ENCODE assay signal across 15 cellular contexts in the genomic region with DNA sequence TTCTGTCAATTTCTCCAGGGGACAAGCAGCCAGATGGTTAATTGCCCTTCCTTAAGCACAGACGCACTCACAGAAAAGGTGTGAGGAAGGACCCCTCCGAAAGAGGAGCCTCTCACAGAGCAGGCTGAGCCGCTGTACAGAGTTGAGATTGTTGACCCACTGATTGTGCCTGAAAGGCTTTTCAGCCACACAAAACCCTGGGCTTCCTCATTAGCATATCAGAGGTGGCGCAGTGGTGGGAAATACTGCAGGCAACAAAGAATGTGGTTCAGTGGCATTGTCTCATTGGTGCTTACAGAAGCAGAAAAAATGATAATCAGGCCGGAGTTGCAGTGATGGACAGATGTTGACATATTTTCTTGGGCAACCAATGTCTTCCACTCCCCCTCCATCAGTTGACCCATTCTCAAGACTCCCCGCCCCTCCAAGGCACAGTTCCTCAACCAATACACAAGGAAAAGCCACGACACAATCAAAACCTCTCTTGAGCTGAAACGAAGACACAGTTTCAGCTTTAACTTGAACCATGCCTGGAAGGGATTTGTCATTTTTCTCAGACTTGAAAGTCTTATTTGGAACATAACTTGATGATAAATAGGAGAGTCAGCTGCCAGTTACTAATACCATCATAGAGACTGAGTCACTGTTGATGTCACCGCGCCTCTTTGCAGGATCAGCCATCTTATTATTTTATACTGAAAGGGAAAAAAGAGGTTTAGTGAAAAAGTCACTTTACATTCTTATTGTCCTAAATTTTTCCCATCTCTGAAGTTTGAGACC. TPM values are rescaled to one million over a fixed set of nuclear protein-coding genes. Genes with fewer than 3 reads are reported as not detected.
DNase-seq lines count a peak whose midpoint lies in the region; ATAC-seq and TF ChIP-seq lines count a peak whose summit lies in the region.
"Had no signal": no experiment of that assay in that cellular context is flagged by ENCODE, and none has a peak within 500 bp of the region (broad histone marks: within the 10 kb centered on the region; RNA-seq: fewer than 3 reads in every experiment).

No MANE protein-coding gene starts in this region.

- H3K9me2 ChIP-seq in PC-3 (replicated peaks; ENCODE audit: low read length): no peaks in the 10 kb centered on the region

- CTCF ChIA-PET in MCF 10A (lab: Yijun Ruan, JAX): interaction anchor here (0.6 to 0.7 kb wide), 2 partner anchors 68 to 378 kb away, joined by 3 read pairs; no protein-coding TSS in a partner anchor
- CTCF ChIA-PET in PC-3 (lab: Charles Lee): no interaction called here

- DNase-seq in MCF 10A (ENCODE audit: unreplicated experiment) (peak; percentile 40), breast epithelium (ENCODE audit: low spot score in 2 of 2) (no peak), PC-3 (peak; percentile 21), foreskin keratinocyte (peak; percentile 36 to 83), stromal cell of bone marrow (ENCODE audit: low read depth) (peak; percentile 46)
- no peak for DNase-seq in stimulated activated naive B cell treated with anti-CD40 and anti-IgM and Interleukin-4, amounts not matched to agents 10 μg/mL and 1 μg/mL and 100 μg/mL, for 72 hours
- no peak for DNase-seq in naive thymus-derived CD8-positive, alpha-beta T cell
- DNase-seq: activated CD4-positive, alpha-beta T cell treated with anti-CD3 and anti-CD28 coated beads, Interleukin-2, amount 50 U/mL, for 1 hour; esophagus squamous epithelium; NCI-H187 treated with DMSO at 0.1 percent for 48 hours; NK-92 treated with Interleukin-12 subunit alpha and Interleukin-12 subunit beta, amount 100 ng/mL, for 24 hours had no signal

- H3K79me2 ChIP-seq in PC-3 (ENCODE audit: low read length): no peaks in the 10 kb centered on the region

- no peaks in the 10 kb centered on the region for H3K9me3 ChIP-seq in breast epithelium
- no peaks in the 10 kb centered on the region for H3K9me3 ChIP-seq in PC-3 (ENCODE audit: low read length)
- H3K9me3 ChIP-seq: esophagus squamous epithelium had no signal

- intact Hi-C loops in MCF 10A (cut with micrococcal nuclease): loop anchor here (1.0 kb wide), 1 partner anchor 71 kb away; no protein-coding TSS in a partner anchor
- intact Hi-C loops in breast epithelium (cut with DNase I; ENCODE audit: low total_unique reads): loop anchor here (1.0 kb wide), 1 partner anchor 15 kb away; no protein-coding TSS in a partner anchor
- intact Hi-C loops in PC-3 (cut with micrococcal nuclease): no loop called here

- H3K36me3 Mint-ChIP-seq in MCF 10A (ENCODE audit: insufficient read depth, unreplicated experiment): no peaks in the 10 kb centered on the region
- H3K36me3 Mint-ChIP-seq in stimulated activated naive B cell treated with anti-CD40 and anti-IgM and Interleukin-4, amounts not matched to agents 10 μg/mL and 1 μg/mL and 100 μg/mL, for 72 hours: no peaks in the 10 kb centered on the region
- H3K36me3 Mint-ChIP-seq in naive thymus-derived CD8-positive, alpha-beta T cell: peaks cover 0 to 5% (median 0%) of the 10 kb centered on the region in 3 donors
- H3K36me3 Mint-ChIP-seq: mesothelial cell of epicardium had no signal

- no peaks in the 10 kb centered on the region for H3F3A ChIP-seq in PC-3 (ENCODE audit: low read length, unreplicated experiment)

- H3K4me1 ChIP-seq in breast epithelium: no peaks in the 10 kb centered on the region
- peaks cover 12% of the 10 kb centered on the region for H3K4me1 ChIP-seq in PC-3 (ENCODE audit: insufficient read depth, low read length)
- H3K4me1 ChIP-seq in foreskin keratinocyte: peaks cover 23% of the 10 kb centered on the region
- H3K4me1 ChIP-seq: esophagus squamous epithelium had no signal

- ATAC-seq in PC-3 (no peak), foreskin keratinocyte (peak; percentile 80), GM21381 (IDR thresholded peaks at IDR 0.05; ENCODE audit: unreplicated experiment) (no peak)
- ATAC-seq in stimulated activated naive B cell treated with anti-CD40 and anti-IgM and Interleukin-4, amounts not matched to agents 10 μg/mL and 1 μg/mL and 100 μg/mL, for 72 hours (replicated peaks): no peak
- no peak for ATAC-seq in naive thymus-derived CD8-positive, alpha-beta T cell

- peaks cover 0 to 17% of the 10 kb centered on the region in 2 donors for H3K27me3 ChIP-seq in breast epithelium
- H3K27me3 ChIP-seq in PC-3 (ENCODE audit: low read length): no peaks in the 10 kb centered on the region
- no peaks in the 10 kb centered on the region for H3K27me3 ChIP-seq in foreskin keratinocyte
- H3K27me3 ChIP-seq: esophagus squamous epithelium had no signal

- POLR2A ChIA-PET in MCF 10A (lab: Yijun Ruan, JAX) (no interaction called here), PC-3 (lab: Charles Lee; ENCODE audit: unreplicated experiment) (no interaction called here)
- POLR2A ChIA-PET in naive thymus-derived CD8-positive, alpha-beta T cell (lab: Charles Lee): no interaction called here

- no peak overlapping the region for H3K4me3 ChIP-seq in breast epithelium
- H3K4me3 ChIP-seq in PC-3 (ENCODE audit: low read length): no peak overlapping the region
- H3K4me3 ChIP-seq: esophagus squamous epithelium had no signal

- H3K9me3 Mint-ChIP-seq in MCF 10A (ENCODE audit: unreplicated experiment): no peaks in the 10 kb centered on the region
- no peaks in the 10 kb centered on the region for H3K9me3 Mint-ChIP-seq in stimulated activated naive B cell treated with anti-CD40 and anti-IgM and Interleukin-4, amounts not matched to agents 10 μg/mL and 1 μg/mL and 100 μg/mL, for 72 hours
- peaks cover 0 to 4% (median 0%) of the 10 kb centered on the region in 9 donors for H3K9me3 Mint-ChIP-seq in naive thymus-derived CD8-positive, alpha-beta T cell

- no peak overlapping the region for H3K4me2 ChIP-seq in PC-3 (ENCODE audit: low read length)

- no peak overlapping the region for H3K9ac ChIP-seq in PC-3 (ENCODE audit: low read length)

- no peak overlapping the region for H3K27ac Mint-ChIP-seq in MCF 10A (ENCODE audit: low read depth, unreplicated experiment)
- no peak overlapping the region for H3K27ac Mint-ChIP-seq in stimulated activated naive B cell treated with anti-CD40 and anti-IgM and Interleukin-4, amounts not matched to agents 10 μg/mL and 1 μg/mL and 100 μg/mL, for 72 hours
- no peak overlapping the region for H3K27ac Mint-ChIP-seq in naive thymus-derived CD8-positive, alpha-beta T cell
- H3K27ac Mint-ChIP-seq: mesothelial cell of epicardium, progenitor cell of endocrine pancreas had no signal

- H3K27me3 Mint-ChIP-seq in MCF 10A (ENCODE audit: insufficient read depth, unreplicated experiment): no peaks in the 10 kb centered on the region
- no peaks in the 10 kb centered on the region for H3K27me3 Mint-ChIP-seq in stimulated activated naive B cell treated with anti-CD40 and anti-IgM and Interleukin-4, amounts not matched to agents 10 μg/mL and 1 μg/mL and 100 μg/mL, for 72 hours
- H3K27me3 Mint-ChIP-seq in naive thymus-derived CD8-positive, alpha-beta T cell: no peaks in the 10 kb centered on the region
- H3K27me3 Mint-ChIP-seq: progenitor cell of endocrine pancreas had no signal

- H3K27ac ChIP-seq in breast epithelium (no peak overlapping the region), PC-3 (ENCODE audit: low read length) (no peak overlapping the region), foreskin keratinocyte (peak overlapping the region; percentile 96)
- H3K27ac ChIP-seq: esophagus squamous epithelium had no signal

- no peaks in the 10 kb centered on the region for H3K4me1 Mint-ChIP-seq in MCF 10A (ENCODE audit: insufficient read depth, unreplicated experiment)
- H3K4me1 Mint-ChIP-seq in stimulated activated naive B cell treated with anti-CD40 and anti-IgM and Interleukin-4, amounts not matched to agents 10 μg/mL and 1 μg/mL and 100 μg/mL, for 72 hours: peaks cover 5 to 7% of the 10 kb centered on the region in 2 donors
- peaks cover 0 to 7% (median 0%) of the 10 kb centered on the region in 4 donors for H3K4me1 Mint-ChIP-seq in naive thymus-derived CD8-positive, alpha-beta T cell
- H3K4me1 Mint-ChIP-seq: mesothelial cell of epicardium had no signal

- BruUV-seq in MCF 10A (replicated peaks; lab: Mats Ljungman, UMichigan): no TSS peak
- BruUV-seq in PC-3 (replicated peaks; lab: Mats Ljungman, UMichigan): no TSS peak

- no peak for TF ChIP-seq CTCF in MCF 10A (IDR thresholded peaks at IDR 0.05; ENCODE audit: unreplicated experiment)
- no peak for TF ChIP-seq CTCF in breast epithelium (IDR thresholded peaks at IDR 0.05)
- no peak for TF ChIP-seq CTCF in PC-3 (conservative IDR thresholded peaks at IDR 0.05; ENCODE audit: low read depth, low read length)
- TF ChIP-seq CTCF in foreskin keratinocyte (conservative IDR thresholded peaks at IDR 0.05): no peak

- no peaks in the 10 kb centered on the region for H4K20me1 ChIP-seq in PC-3 (ENCODE audit: low read length)

- H3K36me3 ChIP-seq in breast epithelium (no peaks in the 10 kb centered on the region), PC-3 (ENCODE audit: low read depth, low read length) (no peaks in the 10 kb centered on the region)
- H3K36me3 ChIP-seq: esophagus squamous epithelium had no signal

- no peak overlapping the region for H2AFZ ChIP-seq in PC-3 (ENCODE audit: low read length)

- TF ChIP-seq POLR2A in breast epithelium (IDR thresholded peaks at IDR 0.05): no peak

- H3K4me3 Mint-ChIP-seq in MCF 10A (ENCODE audit: unreplicated experiment): no peak overlapping the region
- no peak overlapping the region for H3K4me3 Mint-ChIP-seq in stimulated activated naive B cell treated with anti-CD40 and anti-IgM and Interleukin-4, amounts not matched to agents 10 μg/mL and 1 μg/mL and 100 μg/mL, for 72 hours
- no peak overlapping the region for H3K4me3 Mint-ChIP-seq in naive thymus-derived CD8-positive, alpha-beta T cell
- H3K4me3 Mint-ChIP-seq: mesothelial cell of epicardium had no signal

RNA-seq across cellular contexts. Expression of a gene that starts 53.0 kb away (rescaled TPM):
- total RNA-seq in MCF 10A (2022): not detected in 2 replicates
- total RNA-seq in breast epithelium: not detected
- total RNA-seq in PC-3 (2014; rRNA removed): not detected in 2 replicates
- not detected in 2 replicates for total RNA-seq in foreskin keratinocyte
- polyA plus RNA-seq in foreskin keratinocyte: not detected in 2 replicates
- not detected for total RNA-seq in naive thymus-derived CD8-positive, alpha-beta T cell
- not detected for polyA plus RNA-seq in naive thymus-derived CD8-positive, alpha-beta T cell
- total RNA-seq: esophagus squamous epithelium, mesothelial cell of epicardium, progenitor cell of endocrine pancreas had no signal
- polyA plus RNA-seq: BJ had no signal

Comparison
In these comparisons a context has a peak if more than half of its experiments do, and no peak if none do; other contexts are left out.
1. DNase-seq: peak in MCF 10A (single experiment), PC-3 (single experiment), foreskin keratinocyte (2 of 2) and stromal cell of bone marrow (single experiment); none in breast epithelium (0 of 2), stimulated activated naive B cell treated with anti-CD40 and anti-IgM and Interleukin-4, amounts not matched to agents 10 μg/mL and 1 μg/mL and 100 μg/mL, for 72 hours (single experiment) and naive thymus-derived CD8-positive, alpha-beta T cell (0 of 10).